11 cellular contexts compared by ENCODE assay signal in the genomic region with DNA sequence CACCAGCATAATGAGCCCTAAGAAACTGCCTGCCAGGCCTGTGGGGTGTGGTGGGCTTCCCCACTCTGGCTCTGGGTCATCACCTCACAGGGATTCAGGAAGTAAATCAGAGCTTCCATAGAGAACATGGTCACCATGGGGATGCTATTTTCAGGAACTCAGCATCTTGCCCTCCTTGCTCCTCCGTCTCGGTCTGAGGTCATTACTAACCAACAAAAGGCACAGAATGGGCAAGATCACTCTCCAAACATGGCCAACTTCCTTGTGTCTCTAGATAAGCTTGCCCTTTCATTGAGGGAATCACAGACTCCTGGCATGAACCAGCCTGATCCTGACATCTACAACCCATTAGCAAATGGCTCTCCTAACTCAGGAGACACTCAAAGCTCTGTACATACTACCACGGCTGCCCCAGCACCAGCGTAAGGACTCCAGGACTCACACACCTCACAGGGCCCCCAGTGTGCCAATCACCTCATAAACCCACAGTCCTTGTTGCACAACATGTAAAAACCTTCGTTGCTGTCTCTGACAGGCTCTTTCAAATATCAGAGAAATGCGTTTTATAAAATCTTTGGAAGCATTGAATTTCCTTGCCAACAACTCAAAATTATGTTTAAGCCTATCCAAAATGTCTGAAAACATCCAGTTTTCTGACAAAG. TPM values are rescaled to one million over a fixed set of nuclear protein-coding genes. Genes with fewer than 3 reads are reported as not detected.
A peak's percentile ranks its signal among the peaks of the same experiment; 100 is the strongest.
DNase-seq lines count a peak whose midpoint lies in the region; ATAC-seq and TF ChIP-seq lines count a peak whose summit lies in the region.
"Had no signal": no experiment of that assay in that cellular context is flagged by ENCODE, and none has a peak within 500 bp of the region (broad histone marks: within the 10 kb centered on the region; RNA-seq: fewer than 3 reads in every experiment).

No MANE protein-coding gene starts in this region.

- H3K23me2 ChIP-seq in H9 (ENCODE audit: insufficient read length, low read depth, low read length, poor library complexity, severe bottlenecking) = no peaks in the 10 kb centered on the region

- H2BK5ac ChIP-seq in H9 (ENCODE audit: insufficient read length, low read length) = no peak overlapping the region

- H4K91ac ChIP-seq in H9 (ENCODE audit: insufficient read length, low read depth, low read length) = no peak overlapping the region

- H2BK12ac ChIP-seq in H9 (ENCODE audit: insufficient read length, low read depth, low read length) = no peak overlapping the region

- peaks cover 2% of the 10 kb centered on the region; the same call in 1 of the 2 replicates for H3K79me2 ChIP-seq in H9 (ENCODE audit: insufficient read depth, low read length)

- H3K27ac ChIP-seq in H9 (ENCODE audit: insufficient read length, low read depth, low read length) (no peak overlapping the region), skin epidermis (peak overlapping the region in 19 of 21 experiments; percentile 4 to 80 (median 52))

- no peak overlapping the region for H3K9ac ChIP-seq in H9 (ENCODE audit: extremely low read depth, insufficient read length, low read length)

- H2AFZ ChIP-seq in H9 (ENCODE audit: low read length) = no peak overlapping the region

- no peak overlapping the region for H4K5ac ChIP-seq in H9 (ENCODE audit: insufficient read length, low read depth, low read length)

- DNase-seq in H9 (no peak), left cardiac atrium (peak; percentile 45), NCI-H1694 treated with DMSO at 0.1 percent for 48 hours (lab: John Stamatoyannopoulos, UW) (no peak), lower leg skin (ENCODE audit: low spot score in 2 of 2) (no peak), HT-29 (ENCODE audit: low spot score) (no peak)
- no peak for DNase-seq in activated CD4-positive, alpha-beta memory T cell treated with anti-CD3 and anti-CD28 coated beads, Interleukin-2, amount 10 ng/mL, durations not matched to agents 7 days and 5 days
- no peak for DNase-seq in stimulated activated CD4-positive, alpha-beta T cell treated with anti-CD3 and anti-CD28 coated beads, Interleukin-2, amount 100 ng/mL, for 24 hours
- DNase-seq: activated CD4-positive, alpha-beta T cell treated with anti-CD3 and anti-CD28 coated beads for 4 hours; GDM1 had no signal

- H3K18ac ChIP-seq in H9 (ENCODE audit: insufficient read length, low read depth, low read length) = no peak overlapping the region

- H3K4me3 Mint-ChIP-seq in H9 = no peak overlapping the region
- H3K4me3 Mint-ChIP-seq in activated CD4-positive, alpha-beta memory T cell treated with anti-CD3 and anti-CD28 coated beads, Interleukin-2, amount 10 ng/mL, durations not matched to agents 7 days and 5 days = no peak overlapping the region

- H3K27ac Mint-ChIP-seq in H9 = peak overlapping the region in 2 of 3 experiments; percentile 1 to 32; a peak in 4 of 7 replicates
- H3K27ac Mint-ChIP-seq in activated CD4-positive, alpha-beta memory T cell treated with anti-CD3 and anti-CD28 coated beads, Interleukin-2, amount 10 ng/mL, durations not matched to agents 7 days and 5 days = peak overlapping the region; percentile 53

- H2BK15ac ChIP-seq in H9 (ENCODE audit: low read depth, low read length) = no peak overlapping the region

- no peak overlapping the region for H2BK20ac ChIP-seq in H9 (ENCODE audit: low read depth, low read length, poor library complexity, severe bottlenecking)

- H2BK120ac ChIP-seq in H9 (ENCODE audit: low read depth, low read length, poor library complexity, severe bottlenecking) = no peak overlapping the region

- CTCF ChIA-PET in activated CD4-positive, alpha-beta memory T cell treated with anti-CD3 and anti-CD28 coated beads, Interleukin-2, amount 10 ng/mL, durations not matched to agents 7 days and 5 days (lab: Charles Lee) = interaction anchor here (1.6 kb wide), 1 partner anchor 30 kb away, joined by 3 read pairs; no protein-coding TSS in a partner anchor

- peaks cover 12% of the 10 kb centered on the region; the same call in 1 of the 2 replicates for H3K4me1 ChIP-seq in H9 (ENCODE audit: insufficient read depth, low read length)

- H3K4me3 ChIP-seq in skin epidermis (no peak overlapping the region), lower leg skin (ENCODE audit: low read depth, poor library complexity, severe bottlenecking) (no peak overlapping the region)

- intact Hi-C loops in left cardiac atrium (cut with DNase I) = no loop called here
- intact Hi-C loops in lower leg skin (cut with DNase I; ENCODE audit: low total_unique reads) = no loop called here

- H4K20me1 ChIP-seq in H9 (ENCODE audit: control insufficient read depth, insufficient read depth, insufficient read length) = no peaks in the 10 kb centered on the region

- H3K27me3 Mint-ChIP-seq in H9 (ENCODE audit: low read depth) = no peaks in the 10 kb centered on the region
- no peaks in the 10 kb centered on the region for H3K27me3 Mint-ChIP-seq in activated CD4-positive, alpha-beta memory T cell treated with anti-CD3 and anti-CD28 coated beads, Interleukin-2, amount 10 ng/mL, durations not matched to agents 7 days and 5 days

- no CpG with 5 or more reads among the region's 6 CpGs for WGBS in H9 (ENCODE audit: extremely low coverage, insufficient read length, low lambda C conversion rate)
- 68 to 71% methylated on average over 6 of the region's 6 CpGs for WGBS in lower leg skin, 2 donors

- no peak overlapping the region for H3T11ph ChIP-seq in H9 (ENCODE audit: low read length)

- no peak for TF ChIP-seq CTCF in H9 (conservative IDR thresholded peaks at IDR 0.05)
- no peak for TF ChIP-seq CTCF in lower leg skin (IDR thresholded peaks at IDR 0.05)

- no peak overlapping the region for H3K4ac ChIP-seq in H9 (ENCODE audit: low read depth, low read length)

- no peaks in the 10 kb centered on the region for H3K9me3 Mint-ChIP-seq in H9
- H3K9me3 Mint-ChIP-seq in activated CD4-positive, alpha-beta memory T cell treated with anti-CD3 and anti-CD28 coated beads, Interleukin-2, amount 10 ng/mL, durations not matched to agents 7 days and 5 days = no peaks in the 10 kb centered on the region

- no peak overlapping the region for H4K8ac ChIP-seq in H9 (replicated peaks; ENCODE audit: insufficient read length, low read depth, low read length)

- no peak for ATAC-seq in left cardiac atrium

- H3K27me3 ChIP-seq in H9 (ENCODE audit: insufficient read depth, low read length) = no peaks in the 10 kb centered on the region

- H3K36me3 Mint-ChIP-seq in H9 (ENCODE audit: insufficient read depth in 1 of 3, low read depth in 3 of 3) = peaks cover 6 to 21% (median 15%) of the 10 kb centered on the region in 3 experiments
- peaks cover 80% of the 10 kb centered on the region for H3K36me3 Mint-ChIP-seq in activated CD4-positive, alpha-beta memory T cell treated with anti-CD3 and anti-CD28 coated beads, Interleukin-2, amount 10 ng/mL, durations not matched to agents 7 days and 5 days (ENCODE audit: low read depth)

- H3K4me1 Mint-ChIP-seq in H9 = peaks cover 26 to 27% of the 10 kb centered on the region in 2 experiments
- peaks cover 77% of the 10 kb centered on the region for H3K4me1 Mint-ChIP-seq in activated CD4-positive, alpha-beta memory T cell treated with anti-CD3 and anti-CD28 coated beads, Interleukin-2, amount 10 ng/mL, durations not matched to agents 7 days and 5 days

- no peak overlapping the region for H3K23ac ChIP-seq in H9 (ENCODE audit: insufficient read length, low read depth, low read length)

- peaks cover 6% of the 10 kb centered on the region for H3K79me1 ChIP-seq in H9 (ENCODE audit: insufficient read depth, low read depth, low read length, poor library complexity, severe bottlenecking)

- H3K14ac ChIP-seq in H9 (ENCODE audit: insufficient read depth, low read length) = no peak overlapping the region

- no peak overlapping the region for H2AK5ac ChIP-seq in H9 (ENCODE audit: insufficient read length, low read length)

- no peak overlapping the region for H3K4me2 ChIP-seq in H9 (ENCODE audit: insufficient read depth, insufficient read length, low read length)

- POLR2A ChIA-PET in activated CD4-positive, alpha-beta memory T cell treated with anti-CD3 and anti-CD28 coated beads, Interleukin-2, amount 10 ng/mL, durations not matched to agents 7 days and 5 days (lab: Charles Lee) = interaction anchor here (10.6 kb wide), 1 partner anchor 9 kb away, joined by 177 read pairs; no protein-coding TSS in a partner anchor

- no peak overlapping the region for H3K56ac ChIP-seq in H9 (ENCODE audit: insufficient read length, low read depth, low read length)

- H3K9me3 ChIP-seq in H9 (ENCODE audit: control insufficient read depth, low read depth, low read length) = no peaks in the 10 kb centered on the region

- no peak for TF ChIP-seq POLR2A in lower leg skin (IDR thresholded peaks at IDR 0.05)

RNA-seq across cellular contexts. Expression of gene FYCO1, which starts 7.4 kb away (rescaled TPM):
- 10.4 and 10.6 TPM in 2 replicates for total RNA-seq in H9 (2021)
- 10 to 100 TPM; 21.7 to 22.6 TPM for total RNA-seq in activated CD4-positive, alpha-beta memory T cell treated with anti-CD3 and anti-CD28 coated beads, Interleukin-2, amount 10 ng/mL, durations not matched to agents 7 days and 5 days
- total RNA-seq in left cardiac atrium = 10 to 100 TPM; 64.4 to 91.9 TPM
- 10 to 100 TPM; 35.0 to 57.0 (median 51.3) TPM for total RNA-seq in lower leg skin
- 8.5 and 9.7 TPM in 2 replicates for total RNA-seq in HT-29 (2014; rRNA removed; shearing (Covaris generic))

RNA-seq across cellular contexts. Expression of gene XCR1, which starts 39.1 kb away (rescaled TPM):
- total RNA-seq in H9 (2021) (not detected in 2 replicates), left cardiac atrium (under 1 TPM; 0.08 to 0.09 TPM), lower leg skin (1 to 10 TPM in 3 of 4 donors, under 1 TPM in 1; 0.38 to 8.2 (median 3.0) TPM)
- total RNA-seq in activated CD4-positive, alpha-beta memory T cell treated with anti-CD3 and anti-CD28 coated beads, Interleukin-2, amount 10 ng/mL, durations not matched to agents 7 days and 5 days = not detected
- not detected in 2 replicates for total RNA-seq in HT-29 (2014; rRNA removed; shearing (Covaris generic))
- total RNA-seq: NCI-H460 had no signal

RNA-seq across cellular contexts. Expression of gene CXCR6, which starts 45.0 kb away (rescaled TPM):
- total RNA-seq in H9 (2021) (not detected in 2 replicates), left cardiac atrium (1 to 10 TPM in 1 of 2 donors, under 1 TPM in 1; 0.39 to 2.6 TPM), lower leg skin (1 to 10 TPM in 1 of 4 donors, under 1 TPM in 2, not detected in 1; 0.44 to 1.6 (median 0.72) TPM)
- total RNA-seq in activated CD4-positive, alpha-beta memory T cell treated with anti-CD3 and anti-CD28 coated beads, Interleukin-2, amount 10 ng/mL, durations not matched to agents 7 days and 5 days = 10 to 100 TPM; 53.8 to 58.8 TPM
- not detected in 2 replicates for total RNA-seq in HT-29 (2014; rRNA removed; shearing (Covaris generic))

Comparison
In these comparisons a context has a peak if more than half of its experiments do, and no peak if none do; other contexts are left out.
1. RNA of gene CXCR6, which starts 45.0 kb away (total RNA-seq): 53.8 to 58.8 TPM in activated CD4-positive, alpha-beta memory T cell treated with anti-CD3 and anti-CD28 coated beads, Interleukin-2, amount 10 ng/mL, durations not matched to agents 7 days and 5 days; 0.39 to 2.6 TPM in left cardiac atrium, 0.44 to 1.6 TPM in lower leg skin, not detected in H9 and not detected in HT-29; every median in the first group is over 10 times any median in the second.